20 cellular contexts compared by ENCODE assay signal in the genomic region with DNA sequence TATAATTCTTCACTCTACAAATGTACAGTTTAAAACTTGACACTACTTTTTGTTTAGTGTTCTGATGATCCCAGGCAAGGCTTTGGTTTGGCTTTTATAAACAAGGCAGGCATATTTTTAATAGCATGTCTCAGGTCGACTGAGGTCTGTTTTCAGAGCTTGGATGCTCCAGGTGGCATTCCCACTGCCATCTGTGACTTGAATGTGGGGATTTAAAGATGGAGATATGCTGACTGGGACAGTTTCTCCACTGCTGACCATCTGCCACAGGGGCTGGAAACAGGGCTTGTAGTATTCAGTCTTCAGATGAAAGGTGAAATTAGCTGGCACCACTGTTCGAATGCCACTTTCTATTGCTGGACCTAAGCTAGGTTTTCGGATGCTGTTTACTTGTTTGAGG.
"Had no signal": no experiment of that assay in that cellular context is flagged by ENCODE, and none has a peak within 500 bp of the region (broad histone marks: within the 10 kb centered on the region; RNA-seq: fewer than 3 reads in every experiment).

No MANE protein-coding gene starts in this region.

- H3K27me3 Mint-ChIP-seq: activated T-cell treated with anti-CD3 and anti-CD28 coated beads, Interleukin-2, amount 50 U/mL, for 24 hours; activated T-helper 17 cell treated with anti-CD3 and anti-CD28 coated beads, Interleukin-2, amount 50 U/mL, for 72 hours; central memory CD8-positive, alpha-beta T cell; naive thymus-derived CD4-positive, alpha-beta T cell; T-helper 17 cell had no signal

- ATAC-seq: activated CD8-positive, alpha-beta T cell treated with anti-CD3 and anti-CD28 coated beads, Interleukin-2, amount 10 ng/mL, durations not matched to agents 7 days and 5 days; activated naive CD4-positive, alpha-beta T cell treated with anti-CD3 and anti-CD28 coated beads, Interleukin-2, amount 50 U/mL, for 72 hours; activated T-helper 17 cell treated with anti-CD3 and anti-CD28 coated beads, Interleukin-2, amount 50 U/mL, for 72 hours; left lobe of liver; lower lobe of right lung; naive thymus-derived CD4-positive, alpha-beta T cell; sciatic nerve; stimulated activated effector memory CD8-positive, alpha-beta T cell treated with anti-CD3 and anti-CD28 coated beads, Interleukin-12 subunit alpha, Interleukin-12 subunit beta, amount 100 ng/mL, for 72 hours; T-helper 17 cell had no signal

- H3K4me3 Mint-ChIP-seq: activated CD8-positive, alpha-beta T cell treated with anti-CD3 and anti-CD28 coated beads, Interleukin-2, amount 10 ng/mL, durations not matched to agents 7 days and 5 days; activated T-cell treated with anti-CD3 and anti-CD28 coated beads, Interleukin-2, amount 50 U/mL, for 24 hours; activated T-helper 17 cell treated with anti-CD3 and anti-CD28 coated beads, Interleukin-2, amount 50 U/mL, for 72 hours; central memory CD8-positive, alpha-beta T cell; naive thymus-derived CD4-positive, alpha-beta T cell; neural crest cell; stimulated activated effector memory CD8-positive, alpha-beta T cell treated with anti-CD3 and anti-CD28 coated beads, Interleukin-12 subunit alpha, Interleukin-12 subunit beta, amount 100 ng/mL, for 72 hours; T-helper 17 cell had no signal

- H3K27ac Mint-ChIP-seq: activated CD8-positive, alpha-beta T cell treated with anti-CD3 and anti-CD28 coated beads, Interleukin-2, amount 10 ng/mL, durations not matched to agents 7 days and 5 days; activated naive CD4-positive, alpha-beta T cell treated with anti-CD3 and anti-CD28 coated beads, Interleukin-2, amount 50 U/mL, for 72 hours; activated T-cell treated with anti-CD3 and anti-CD28 coated beads, Interleukin-2, amount 50 U/mL, for 24 hours; activated T-helper 17 cell treated with anti-CD3 and anti-CD28 coated beads, Interleukin-2, amount 50 U/mL, for 72 hours; naive thymus-derived CD4-positive, alpha-beta T cell; stimulated activated effector memory CD8-positive, alpha-beta T cell treated with anti-CD3 and anti-CD28 coated beads, Interleukin-12 subunit alpha, Interleukin-12 subunit beta, amount 100 ng/mL, for 72 hours; T-helper 17 cell had no signal

- DNase-seq: activated CD4-positive, alpha-beta T cell treated with anti-CD3 and anti-CD28 coated beads for 1 hour; activated CD4-positive, alpha-beta T cell treated with anti-CD3 and anti-CD28 coated beads, Interleukin-2, amount 50 U/mL, for 1 hour; activated CD8-positive, alpha-beta T cell treated with anti-CD3 and anti-CD28 coated beads, Interleukin-2, amount 10 ng/mL, durations not matched to agents 7 days and 5 days; activated T-cell treated with anti-CD3 and anti-CD28 coated beads, Interleukin-2, amount 50 U/mL, for 24 hours; cortex of kidney; lower lobe of right lung; naive thymus-derived CD4-positive, alpha-beta T cell; occipital lobe; posterior cingulate gyrus; small intestine; stimulated activated CD4-positive, alpha-beta T cell treated with anti-CD3 and anti-CD28 coated beads, Interleukin-2, amount 100 ng/mL, for 24 hours; stomach; T-helper 17 cell had no signal

- H3K36me3 Mint-ChIP-seq: naive thymus-derived CD4-positive, alpha-beta T cell; stimulated activated effector memory CD8-positive, alpha-beta T cell treated with anti-CD3 and anti-CD28 coated beads, Interleukin-12 subunit alpha, Interleukin-12 subunit beta, amount 100 ng/mL, for 72 hours had no signal

- H3K4me1 Mint-ChIP-seq: activated T-helper 17 cell treated with anti-CD3 and anti-CD28 coated beads, Interleukin-2, amount 50 U/mL, for 72 hours; central memory CD8-positive, alpha-beta T cell; naive thymus-derived CD4-positive, alpha-beta T cell; stimulated activated effector memory CD8-positive, alpha-beta T cell treated with anti-CD3 and anti-CD28 coated beads, Interleukin-12 subunit alpha, Interleukin-12 subunit beta, amount 100 ng/mL, for 72 hours; T-helper 17 cell had no signal
